12 cellular contexts compared by ENCODE assay signal in the genomic region with DNA sequence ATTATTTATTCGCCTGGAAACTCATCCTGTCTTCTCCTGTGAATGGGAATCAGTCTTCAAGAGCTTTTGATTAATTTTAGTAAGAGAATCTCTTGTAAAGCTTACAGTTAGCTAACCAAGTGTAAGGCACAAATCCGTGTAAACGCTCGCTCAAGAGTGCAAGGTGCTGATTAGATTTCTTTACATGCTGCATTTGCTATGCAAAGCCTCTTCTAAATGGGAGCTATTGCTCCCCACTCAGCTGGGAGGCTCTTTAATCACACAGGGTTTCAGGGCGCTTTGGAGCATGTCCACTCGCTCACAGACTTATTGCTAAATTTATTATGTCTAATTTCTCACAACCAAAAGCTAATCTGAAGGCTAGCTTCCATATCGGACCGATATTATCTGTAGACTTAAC. TPM values are rescaled to one million over a fixed set of nuclear protein-coding genes. Genes with fewer than 3 reads are reported as not detected.
DNase-seq lines count a peak whose midpoint lies in the region; ATAC-seq, FAIRE-seq and TF ChIP-seq lines count a peak whose summit lies in the region.
"Had no signal": no experiment of that assay in that cellular context is flagged by ENCODE, and none has a peak within 500 bp of the region (broad histone marks: within the 10 kb centered on the region; RNA-seq: fewer than 3 reads in every experiment).

No MANE protein-coding gene starts in this region.

- H4K91ac ChIP-seq in H1 (replicated peaks; ENCODE audit: insufficient read length, low read length), result no peak overlapping the region

- H3K14ac ChIP-seq in H1 (ENCODE audit: insufficient read length), result no peak overlapping the region

- H2AK5ac ChIP-seq in H1 (ENCODE audit: low read depth, low read length), result no peak overlapping the region

- no peaks in the 10 kb centered on the region for H3K9me3 Mint-ChIP-seq in nephron

- H3K79me2 ChIP-seq in H1 (ENCODE audit: control insufficient read depth in 1 of 2, insufficient read depth in 2 of 2, low read length in 2 of 2), result no peaks in the 10 kb centered on the region

- peaks cover 31% of the 10 kb centered on the region for H3K4me1 Mint-ChIP-seq in nephron

- CTCF ChIA-PET in H1 (lab: Charles Lee; ENCODE audit: partially characterized antibody), result interaction anchor here (0.6 to 2.8 kb wide), 12 partner anchors 10 to 1094 kb away, joined by 3 to 11 read pairs (median 3); no protein-coding TSS in a partner anchor

- peaks cover 35% of the 10 kb centered on the region for H3K23me2 ChIP-seq in H1 (ENCODE audit: low read depth, low read length)

- no peak overlapping the region for H3K56ac ChIP-seq in H1 (replicated peaks; ENCODE audit: insufficient read length, low read depth, low read length)

- H3K27me3 Mint-ChIP-seq in nephron (ENCODE audit: low read depth), result peaks cover 27% of the 10 kb centered on the region

- intact Hi-C loops in heart left ventricle (cut with DNase I) (loop anchor here in 8 of 10 donors (5.0 to 10.0 kb wide), 4 partner anchors 258 to 1530 kb away; no protein-coding TSS in a partner anchor), Right ventricle myocardium superior (cut with DNase I) (no loop called here), upper lobe of right lung (cut with DNase I) (no loop called here), mucosa of descending colon (cut with DNase I, micrococcal nuclease) (no loop called here)

- peaks cover 52% of the 10 kb centered on the region for H3K36me3 Mint-ChIP-seq in nephron (ENCODE audit: low read depth)

- no peak overlapping the region for H4K8ac ChIP-seq in H1 (ENCODE audit: extremely low read depth, insufficient read depth, low read length)

- peaks cover 2 to 3% of the 10 kb centered on the region in 2 experiments for H4K20me1 ChIP-seq in H1 (replicated peaks in 1 of 2; ENCODE audit: control insufficient read depth in 1 of 2, insufficient read depth in 2 of 2, low read length in 2 of 2)

- no peak overlapping the region for H3K9ac ChIP-seq in H1 (replicated peaks in 1 of 4; ENCODE audit: extremely low read depth in 1 of 4, low read depth in 3 of 4, low read length in 3 of 4)
- H3K9ac ChIP-seq: KMS-11 had no signal

- H3K4ac ChIP-seq in H1 (replicated peaks; ENCODE audit: insufficient read length, low read depth, low read length), result no peak overlapping the region

- H2BK120ac ChIP-seq in H1 (replicated peaks; ENCODE audit: low read depth, low read length), result no peak overlapping the region

- no peak overlapping the region for H3K18ac ChIP-seq in H1 (ENCODE audit: extremely low read depth, low read length)

- no peaks in the 10 kb centered on the region for H3K9me3 ChIP-seq in heart left ventricle
- H3K9me3 ChIP-seq in H1 (ENCODE audit: insufficient read depth in 2 of 2, low read depth in 1 of 2, low read length in 1 of 2), result no peaks in the 10 kb centered on the region
- no peaks in the 10 kb centered on the region for H3K9me3 ChIP-seq in upper lobe of right lung
- H3K9me3 ChIP-seq in mucosa of descending colon, result no peaks in the 10 kb centered on the region

- TF ChIP-seq POLR2A in heart left ventricle (IDR thresholded peaks at IDR 0.05) (no peak), H1 (IDR thresholded peaks at IDR 0.05; ENCODE audit: control extremely low read depth in 1 of 2, low read depth in 2 of 2, low read length in 2 of 2) (no peak)

- FAIRE-seq in H1 (lab: Jason Lieb, UNC), result no peak
- FAIRE-seq: colon had no signal

- no peaks in the 10 kb centered on the region for H3K79me1 ChIP-seq in H1 (ENCODE audit: low read depth, low read length)

- POLR2A ChIA-PET in H1 (lab: Charles Lee; ENCODE audit: partially characterized antibody), result no interaction called here

- H3K27ac Mint-ChIP-seq in nephron, result peak overlapping the region; percentile 92 to 96 (median 95)

- H3K27ac ChIP-seq in heart left ventricle (peak overlapping the region in 2 of 12 donors; percentile 36 to 74), H1 (ENCODE audit: low read depth, low read length) (no peak overlapping the region), upper lobe of right lung (no peak overlapping the region)
- H3K27ac ChIP-seq: C4-2B, KMS-11 had no signal

- H4K5ac ChIP-seq in H1 (ENCODE audit: insufficient read length, low read depth, low read length), result no peak overlapping the region

- TF ChIP-seq RAD21 in H1 (IDR thresholded peaks at IDR 0.05 in 1 of 2, conservative IDR thresholded peaks at IDR 0.05 in 1 of 2; ENCODE audit: low read depth in 2 of 2, low read length in 2 of 2), result no peak

- 36 to 51% (median 42%) methylated on average over 8 of the region's 8 CpGs for WGBS in heart left ventricle, 4 donors
- 6% methylated on average over 8 of the region's 8 CpGs; no CpG with 5 or more reads in 1 of the 2 experiments for WGBS in H1 (ENCODE audit: extremely low coverage in 1 of 2, insufficient coverage in 1 of 2, insufficient read length in 1 of 2, insufficient replicate concordance in 2 of 2, low coverage in 1 of 2, low lambda C conversion rate in 2 of 2, missing lambda C conversion rate in 1 of 2), 2 experiments

- no peak overlapping the region for H2BK20ac ChIP-seq in H1 (ENCODE audit: low read length)

- peaks cover 0 to 38% (median 20%) of the 10 kb centered on the region in 12 donors for H3K4me1 ChIP-seq in heart left ventricle
- H3K4me1 ChIP-seq in H1 (replicated peaks in 1 of 4; ENCODE audit: control insufficient read depth in 3 of 4, insufficient read depth in 4 of 4, low read length in 3 of 4), result peaks cover 3 to 30% (median 14%) of the 10 kb centered on the region in 4 experiments
- peaks cover 27% of the 10 kb centered on the region for H3K4me1 ChIP-seq in upper lobe of right lung
- H3K4me1 ChIP-seq in mucosa of descending colon (ENCODE audit: low read depth), result no peaks in the 10 kb centered on the region

- DNase-seq in heart left ventricle, result no peak
- no peak for DNase-seq in Right ventricle myocardium superior
- DNase-seq in H1 (ENCODE audit: low read depth in 1 of 2, low spot score in 2 of 2), result no peak
- DNase-seq in upper lobe of right lung, result no peak
- no peak for DNase-seq in mucosa of descending colon
- DNase-seq in HuH-7.5 (ENCODE audit: low spot score), result no peak
- DNase-seq in stimulated activated CD8-positive, alpha-beta memory T cell treated with anti-CD3 and anti-CD28 coated beads, Interleukin-4, amount 100 ng/mL, for 48 hours, result no peak

- H3K4me3 ChIP-seq in heart left ventricle, result peak overlapping the region in 11 of 12 donors; percentile 44 to 80 (median 61)
- peak overlapping the region; percentile 62 to 76 (median 68); a peak in 6 of 8 replicates for H3K4me3 ChIP-seq in H1 (ENCODE audit: extremely low read depth in 1 of 4, insufficient read depth in 2 of 4, low read depth in 3 of 4, low read length in 4 of 4)
- H3K4me3 ChIP-seq in upper lobe of right lung, result peak overlapping the region; percentile 54
- H3K4me3 ChIP-seq in mucosa of descending colon, result no peak overlapping the region

- no peaks in the 10 kb centered on the region for H3K36me3 ChIP-seq in heart left ventricle
- H3K36me3 ChIP-seq in H1 (ENCODE audit: control insufficient read depth in 2 of 4, insufficient read depth in 4 of 4, low read length in 3 of 4), result no peaks in the 10 kb centered on the region
- H3K36me3 ChIP-seq in upper lobe of right lung, result no peaks in the 10 kb centered on the region
- H3K36me3 ChIP-seq in mucosa of descending colon (ENCODE audit: low read depth), result no peaks in the 10 kb centered on the region

- no peak overlapping the region for H3K23ac ChIP-seq in H1 (ENCODE audit: insufficient read length)

- peak overlapping the region; percentile 87 to 97 (median 93) for H3K4me3 Mint-ChIP-seq in nephron

- ATAC-seq in heart left ventricle (no peak), Right ventricle myocardium superior (ENCODE audit: poor library complexity) (no peak), upper lobe of right lung (no peak), mucosa of descending colon (no peak)

- TF ChIP-seq EP300 in H1 (IDR thresholded peaks at IDR 0.05; ENCODE audit: borderline replicate concordance in 1 of 2, low read depth in 2 of 2, low read length in 2 of 2), result no peak

- H2BK5ac ChIP-seq in H1 (ENCODE audit: low read depth, low read length), result no peak overlapping the region

- H2AFZ ChIP-seq in H1 (ENCODE audit: low read length), result no peak overlapping the region

- H2BK15ac ChIP-seq in H1 (ENCODE audit: low read length), result no peak overlapping the region

- H3K27me3 ChIP-seq in heart left ventricle (peaks cover 0 to 52% (median 39%) of the 10 kb centered on the region in 9 donors), H1 (replicated peaks in 1 of 4; ENCODE audit: control insufficient read depth in 3 of 4, extremely low read depth in 1 of 4, insufficient read depth in 3 of 4, low read length in 3 of 4) (peaks cover 18 to 48% (median 39%) of the 10 kb centered on the region in 4 experiments), upper lobe of right lung (peaks cover 46% of the 10 kb centered on the region)

- TF ChIP-seq CTCF in heart left ventricle (IDR thresholded peaks at IDR 0.05) (no peak), H1 (IDR thresholded peaks at IDR 0.05; ENCODE audit: control extremely low read depth in 1 of 3, insufficient read depth in 1 of 3, low read depth in 1 of 3, low read length in 3 of 3) (no peak), nephron (IDR thresholded peaks at IDR 0.05; ENCODE audit: unreplicated experiment in 3 of 3) (no peak), upper lobe of right lung (IDR thresholded peaks at IDR 0.05) (no peak), mucosa of descending colon (IDR thresholded peaks at IDR 0.05) (no peak)

- H2BK12ac ChIP-seq in H1 (ENCODE audit: low read depth, low read length), result no peak overlapping the region

- H3K4me2 ChIP-seq in H1 (ENCODE audit: insufficient read depth in 1 of 2, low read depth in 2 of 2, low read length in 2 of 2), result peak overlapping the region; percentile 94 to 99
- H3K4me2 ChIP-seq: KMS-11 had no signal

TF ChIP-seq in H1, 55 proteins besides CTCF, POLR2A, EP300 and RAD21 (continues in another document):
- no peak for TF ChIP-seq JUND (IDR thresholded peaks at IDR 0.05; ENCODE audit: low read length)
- TF ChIP-seq CBX8 (IDR thresholded peaks at IDR 0.05; ENCODE audit: borderline replicate concordance, low read depth, low read length), result no peak
- no peak for TF ChIP-seq FOSL1 (IDR thresholded peaks at IDR 0.05; ENCODE audit: insufficient read depth, low read depth, low read length)

RNA-seq across cellular contexts. Expression of gene FLRT2, which starts 5.0 kb away (rescaled TPM):
- total RNA-seq in heart left ventricle (10 to 100 TPM in 1 of 9 donors, 1 to 10 TPM in 7, under 1 TPM in 1; 0.93 to 41.9 (median 3.3) TPM), Right ventricle myocardium superior (3.0 TPM), upper lobe of right lung (13.3 TPM), mucosa of descending colon (10 to 100 TPM in 1 of 3 donors, 1 to 10 TPM in 2; 4.9 to 14.6 (median 7.1) TPM)
- polyA plus RNA-seq in heart left ventricle (1 to 10 TPM in 1 of 2 donors, under 1 TPM in 1; 0.61 to 1.6 TPM), H1 (2011; rRNA removed) (2.4 and 2.6 TPM in 2 replicates)
- 6.7 and 6.9 TPM in 2 replicates for total RNA-seq in H1 (2021; fragmentation: NEBNext Ultra II Directional; extraction: Animal tissue kit (Norgen Biotek cat#: 25700))
- 2.7 TPM for polyA plus RNA-seq in H1 (2011; cell fraction: cytosol; rRNA removed)
- 4.6 TPM for polyA plus RNA-seq in H1 (2011; cell fraction: nucleus; rRNA removed)
- 2.6 to 6.2 TPM (median 4.1 TPM) in 4 replicates for polyA plus RNA-seq in H1 (2012, experiment 1 of 2)
- 0.37 TPM for polyA plus RNA-seq in H1 (2012, experiment 2 of 2)
- polyA plus RNA-seq in H1 (2013, experiment 1 of 2), result 2.9 TPM
- 2.7 TPM for polyA plus RNA-seq in H1 (2013, experiment 2 of 2)
- polyA minus RNA-seq in H1 (2011; rRNA and poly(A)+ RNA removed), result 10.1 and 14.3 TPM in 2 replicates
- 4.2 TPM for polyA minus RNA-seq in H1 (2011; cell fraction: cytosol; rRNA and poly(A)+ RNA removed)
- 14.5 TPM for polyA minus RNA-seq in H1 (2011; cell fraction: nucleus; rRNA and poly(A)+ RNA removed)
- total RNA-seq: activated CD8-positive, alpha-beta memory T cell treated with anti-CD3 and anti-CD28 coated beads for 36 hours had no signal

Comparison
In these comparisons a context has a peak if more than half of its experiments do, and no peak if none do; other contexts are left out.
1. intact Hi-C loops: an anchor here in heart left ventricle (5.0 to 10.0 kb wide); none called in Right ventricle myocardium superior, upper lobe of right lung and mucosa of descending colon.